Comparison of ENCODE assay signal across 9 cellular contexts in the genomic region with DNA sequence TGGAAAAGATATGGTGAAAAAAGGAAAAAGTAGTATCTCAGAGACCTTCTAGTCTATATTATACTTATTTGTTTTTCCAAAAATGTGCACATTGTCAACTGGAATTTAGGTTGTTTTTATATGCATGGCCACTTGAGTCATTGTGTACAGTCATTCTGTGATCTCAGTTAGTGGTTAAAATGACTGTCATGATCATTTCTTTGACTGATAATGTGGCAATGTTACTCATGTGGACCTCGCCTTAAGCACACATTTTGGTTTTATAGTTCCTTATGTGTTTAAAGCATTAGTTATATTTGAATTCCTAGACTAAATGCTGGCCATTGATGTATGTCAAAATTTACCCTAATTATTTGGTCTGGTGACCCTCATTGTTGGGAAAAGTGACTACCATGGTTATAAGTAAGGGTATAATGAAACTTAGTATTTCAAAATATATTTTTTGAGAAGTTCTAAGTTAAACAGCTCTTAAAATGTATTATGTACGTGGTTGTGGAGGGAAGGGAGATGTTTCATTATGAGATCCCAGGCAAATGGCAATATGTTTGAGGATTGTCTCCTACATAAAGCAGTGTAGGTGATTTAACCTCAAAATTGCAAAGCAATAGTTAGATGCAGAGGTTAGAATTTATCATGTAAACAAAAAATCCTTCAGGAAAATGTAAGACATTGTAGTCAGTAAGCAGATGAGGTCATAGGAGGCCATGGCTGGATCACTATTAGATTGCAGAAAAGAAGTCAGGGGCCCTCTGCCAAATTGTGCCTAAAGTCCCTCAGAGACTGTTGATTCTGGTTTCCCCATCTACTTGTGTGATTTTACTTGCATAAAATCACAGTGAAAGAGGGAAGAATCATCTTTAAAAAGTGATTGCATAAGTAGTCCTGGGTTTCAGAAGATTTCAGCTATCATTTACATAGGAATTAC. TPM values are rescaled to one million over a fixed set of nuclear protein-coding genes. Genes with fewer than 3 reads are reported as not detected.
DNase-seq lines count a peak whose midpoint lies in the region; ATAC-seq and TF ChIP-seq lines count a peak whose summit lies in the region.
"Had no signal": no experiment of that assay in that cellular context is flagged by ENCODE, and none has a peak within 500 bp of the region (broad histone marks: within the 10 kb centered on the region; RNA-seq: fewer than 3 reads in every experiment).

No MANE protein-coding gene starts in this region.

- peak overlapping the region; percentile 91 for H3K27ac ChIP-seq in ACC112 (ENCODE audit: low read depth, low read length)
- H3K27ac ChIP-seq in uterus, result no peak overlapping the region

- no peak overlapping the region for H2AFZ ChIP-seq in ACC112 (ENCODE audit: low read length, unreplicated experiment)

- TF ChIP-seq CTCF in uterus (IDR thresholded peaks at IDR 0.05), result no peak

- H3K36me3 ChIP-seq in ACC112 (ENCODE audit: insufficient read depth, low read length) (no peaks in the 10 kb centered on the region; the same call in 1 of the 2 replicates), adipocyte (ENCODE audit: control insufficient read depth, insufficient read depth, low read length, severe bottlenecking) (peaks cover 8% of the 10 kb centered on the region), uterus (no peaks in the 10 kb centered on the region)

- no peak for TF ChIP-seq POLR2A in uterus (IDR thresholded peaks at IDR 0.05)

- ATAC-seq in GM19035 (IDR thresholded peaks at IDR 0.05; ENCODE audit: unreplicated experiment) (peak; percentile 83), HG03159 (IDR thresholded peaks at IDR 0.05; ENCODE audit: unreplicated experiment) (peak; percentile 79)

- intact Hi-C loops in uterus (cut with DNase I; ENCODE audit: low total_unique reads), result no loop called here

- H3K4me1 ChIP-seq in ACC112 (ENCODE audit: control insufficient read depth, insufficient read depth, low read length, unreplicated experiment) (peaks cover 18% of the 10 kb centered on the region), adipocyte (ENCODE audit: control insufficient read depth, insufficient read depth, low read length) (peaks cover 20% of the 10 kb centered on the region), uterus (no peaks in the 10 kb centered on the region)

- no peaks in the 10 kb centered on the region for H3K79me2 ChIP-seq in ACC112 (ENCODE audit: control insufficient read depth, insufficient read depth, low read length, unreplicated experiment)

- no peaks in the 10 kb centered on the region for H3K9me3 ChIP-seq in adipocyte (ENCODE audit: control insufficient read depth, low read length)
- H3K9me3 ChIP-seq in uterus, result no peaks in the 10 kb centered on the region

- H3K4me3 ChIP-seq in ACC112 (ENCODE audit: low read depth, low read length), result peak overlapping the region; percentile 10; the same call in 1 of the 2 replicates
- H3K4me3 ChIP-seq in adipocyte (ENCODE audit: low read length), result peak overlapping the region; percentile 28
- H3K4me3 ChIP-seq in uterus, result no peak overlapping the region

- H3K27me3 ChIP-seq in ACC112 (ENCODE audit: insufficient read depth, low read length), result no peaks in the 10 kb centered on the region
- H3K27me3 ChIP-seq in adipocyte (replicated peaks; ENCODE audit: control insufficient read depth, insufficient read depth, low read length), result no peaks in the 10 kb centered on the region
- no peaks in the 10 kb centered on the region for H3K27me3 ChIP-seq in uterus

- DNase-seq in adipocyte (ENCODE audit: low read depth) (peak; percentile 49), NCI-H1694 (lab: John Stamatoyannopoulos, UW) (no peak), NCI-H1417 (lab: John Stamatoyannopoulos, UW) (no peak), uterus (no peak), superior temporal gyrus (ENCODE audit: extremely low spot score) (no peak)
- DNase-seq: naive B cell had no signal

- H3K9ac ChIP-seq in adipocyte (ENCODE audit: low read length), result peak overlapping the region; percentile 43

RNA-seq across cellular contexts. Expression of a gene that starts 17.5 kb away (rescaled TPM):
- total RNA-seq in uterus, result 10 to 100 TPM; 12.6 to 58.0 (median 39.4) TPM

RNA-seq across cellular contexts. Expression of a gene that starts 51.9 kb away (rescaled TPM):
- total RNA-seq in uterus, result 10 to 100 TPM in 3 of 4 donors, 1 to 10 TPM in 1; 2.0 to 29.7 (median 23.3) TPM

Comparison
In these comparisons a context has a peak if more than half of its experiments do, and no peak if none do; other contexts are left out.
1. H3K4me3 ChIP-seq: peak in ACC112 (single experiment) and adipocyte (single experiment); none in uterus (0 of 2).